Comparison of ENCODE assay signal across 15 cellular contexts in genomic region chr21:16086936-16087335, GRCh38.
"Had no signal": no experiment of that assay in that cellular context is flagged by ENCODE, and none has a peak within 500 bp of the region (broad histone marks: within the 10 kb centered on the region; RNA-seq: fewer than 3 reads in every experiment).

No MANE protein-coding gene starts in this region.

- H3K4me3 ChIP-seq: pancreas, right atrium auricular region, testis had no signal

- DNase-seq: activated CD4-positive, alpha-beta T cell treated with anti-CD3 and anti-CD28 coated beads, Interleukin-2, amount 10 ng/mL, durations not matched to agents 24 days and 14 days; activated naive CD4-positive, alpha-beta T cell treated with anti-CD3 and anti-CD28 coated beads for 36 hours; glutamatergic neuron; immature natural killer cell; mammary epithelial cell; pancreas; stimulated activated CD4-positive, alpha-beta T cell treated with anti-CD3 and anti-CD28 coated beads, Interleukin-2, amount 100 ng/mL, for 48 hours; stimulated activated naive CD4-positive, alpha-beta T cell treated with Interleukin-2 at 50 U/mL for 16 hours; testis had no signal

- H3K4me1 ChIP-seq: pancreas, testis had no signal

- H3K27ac ChIP-seq: pancreas, right atrium auricular region, testis had no signal

- H3K9me3 Mint-ChIP-seq: activated CD4-positive, alpha-beta T cell treated with anti-CD3 and anti-CD28 coated beads, Interleukin-2, amount 10 ng/mL, durations not matched to agents 24 days and 14 days; activated naive CD4-positive, alpha-beta T cell treated with anti-CD3 and anti-CD28 coated beads for 36 hours; T-helper 1 cell treated with Interleukin-12 subunit alpha and Interleukin-12 subunit beta and Interleukin-4 antibody, amounts not matched to agents 30 μg/mL and 1 μg/mL, for 36 hours; WTC11 had no signal

- H3K27me3 Mint-ChIP-seq: activated CD4-positive, alpha-beta T cell treated with anti-CD3 and anti-CD28 coated beads, Interleukin-2, amount 10 ng/mL, durations not matched to agents 24 days and 14 days had no signal

- H3K9me3 ChIP-seq: pancreas, right atrium auricular region, testis had no signal

- H3K27ac Mint-ChIP-seq: activated CD4-positive, alpha-beta T cell treated with anti-CD3 and anti-CD28 coated beads, Interleukin-2, amount 10 ng/mL, durations not matched to agents 24 days and 14 days; activated naive CD4-positive, alpha-beta T cell treated with anti-CD3 and anti-CD28 coated beads for 36 hours; immature natural killer cell; T-helper 1 cell treated with Interleukin-12 subunit alpha and Interleukin-12 subunit beta and Interleukin-4 antibody, amounts not matched to agents 30 μg/mL and 1 μg/mL, for 36 hours; WTC11 had no signal

- H3K36me3 Mint-ChIP-seq: immature natural killer cell, WTC11 had no signal

- H3K27me3 ChIP-seq: pancreas, right atrium auricular region, testis had no signal

- H3K36me3 ChIP-seq: pancreas, right atrium auricular region had no signal

- H3K4me1 Mint-ChIP-seq: activated CD4-positive, alpha-beta T cell treated with anti-CD3 and anti-CD28 coated beads, Interleukin-2, amount 10 ng/mL, durations not matched to agents 24 days and 14 days; immature natural killer cell; WTC11 had no signal

- H3K4me3 Mint-ChIP-seq: activated CD4-positive, alpha-beta T cell treated with anti-CD3 and anti-CD28 coated beads, Interleukin-2, amount 10 ng/mL, durations not matched to agents 24 days and 14 days; activated naive CD4-positive, alpha-beta T cell treated with anti-CD3 and anti-CD28 coated beads for 36 hours; immature natural killer cell; neural crest cell; T-helper 1 cell treated with Interleukin-12 subunit alpha and Interleukin-12 subunit beta and Interleukin-4 antibody, amounts not matched to agents 30 μg/mL and 1 μg/mL, for 36 hours; WTC11 had no signal

- ATAC-seq: esophagus mucosa, left lobe of liver, pancreas, WTC11 had no signal
